In genomic region chr15:67481680-67482079, GRCh38 we compare ENCODE assay signal across 23 cellular contexts.
"Had no signal": no experiment of that assay in that cellular context is flagged by ENCODE, and none has a peak within 500 bp of the region (broad histone marks: within the 10 kb centered on the region; RNA-seq: fewer than 3 reads in every experiment).

No MANE protein-coding gene starts in this region.

- H3K36me3 ChIP-seq: MG63 had no signal

- ATAC-seq: Panc1, PC-3 had no signal

- H3K27me3 ChIP-seq: MG63 had no signal

- H3K4me3 ChIP-seq: MG63 had no signal

- DNase-seq: Karpas-422, KG1, MG63, NCI-H1092, NCI-H1105 treated with DMSO at 0.1 percent for 48 hours, NCI-H1417 treated with DMSO at 0.1 percent for 48 hours, NCI-H146, NCI-H1694 treated with DMSO at 0.1 percent for 48 hours, NCI-H1930, NCI-H2081 treated with DMSO at 0.1 percent for 48 hours, NCI-H2171, NCI-H226, NCI-H446, NCI-H510A, NCI-H524 treated with DMSO at 0.1 percent for 48 hours, NCI-H69, NCI-H774, PC-3, SHP77, SK-N-SH, SW 1271 had no signal

- H3K9me3 ChIP-seq: SK-N-SH had no signal

- H3K27ac ChIP-seq: RWPE1 had no signal
